Comparison of ENCODE assay signal across 2 cellular contexts in genomic region chr5:97163360-97163764, GRCh38.
TF ChIP-seq lines count a peak whose summit lies in the region.

No MANE protein-coding gene starts in this region.

TF ChIP-seq in HCT116, 20 proteins besides CTCF, POLR2A, EP300 and RAD21:
- TF ChIP-seq SP1 (IDR thresholded peaks at IDR 0.05; ENCODE audit: low read depth) (no peak), FOSL1 (IDR thresholded peaks at IDR 0.05; ENCODE audit: low read depth) (no peak), ZNF274 (IDR thresholded peaks at IDR 0.05; ENCODE audit: low read depth, low read length) (no peak), ZFX (IDR thresholded peaks at IDR 0.05) (no peak), JUND (IDR thresholded peaks at IDR 0.05) (no peak), ATF3 (IDR thresholded peaks at IDR 0.05) (no peak), MAX (IDR thresholded peaks at IDR 0.05) (no peak), SIN3A (IDR thresholded peaks at IDR 0.05; ENCODE audit: low read depth) (no peak), REST (IDR thresholded peaks at IDR 0.05; ENCODE audit: low read depth) (no peak), SRF (IDR thresholded peaks at IDR 0.05; ENCODE audit: low read depth) (no peak), POLR2AphosphoS5 (IDR thresholded peaks at IDR 0.05; ENCODE audit: low read depth, low read length) (no peak), CBX3 (IDR thresholded peaks at IDR 0.05; ENCODE audit: low read depth) (no peak), CEBPB (IDR thresholded peaks at IDR 0.05; ENCODE audit: low read depth) (no peak)
TF ChIP-seq in HCT116: peak in this region for 0.

TF ChIP-seq in HepG2, 621 proteins besides CTCF, POLR2A, EP300 and RAD21:
- TF ChIP-seq EEA1 (CRISPR knock-in tag; IDR thresholded peaks at IDR 0.05; ENCODE audit: borderline replicate concordance) (no peak), ZNF652 (CRISPR knock-in tag; IDR thresholded peaks at IDR 0.05; ENCODE audit: borderline replicate concordance, low read depth) (no peak), MAFF (IDR thresholded peaks at IDR 0.05; ENCODE audit: low read depth, low read length) (no peak), STAG1 (CRISPR knock-in tag; IDR thresholded peaks at IDR 0.05) (peak; percentile 39), CAMTA2 (CRISPR knock-in tag; IDR thresholded peaks at IDR 0.05; ENCODE audit: borderline replicate concordance) (no peak), ZFP36 (IDR thresholded peaks at IDR 0.05; ENCODE audit: borderline replicate concordance, low read depth, low read length, partially characterized antibody) (no peak)
